ENCODE assay signal across 10 cellular contexts in the genomic region with DNA sequence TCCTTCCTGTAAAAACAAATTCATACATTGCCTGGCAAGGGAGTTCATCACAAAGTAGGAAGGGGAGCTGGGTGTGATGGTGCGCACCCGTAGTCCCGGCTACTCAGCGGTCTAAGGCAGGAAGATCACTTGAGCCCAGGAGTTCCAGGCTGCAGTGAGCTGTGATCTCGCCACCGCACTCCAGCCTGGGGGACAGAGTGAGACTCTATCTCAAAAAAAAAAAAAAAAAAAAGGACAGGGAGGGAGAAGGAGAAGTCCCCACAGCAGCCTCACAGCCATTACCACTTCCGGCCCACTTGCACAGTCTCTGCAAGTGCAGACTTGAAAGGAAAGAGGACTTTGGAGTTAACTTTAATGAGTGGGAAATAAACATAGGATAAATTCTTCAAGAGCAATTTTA.
DNase-seq lines count a peak whose midpoint lies in the region; ATAC-seq and TF ChIP-seq lines count a peak whose summit lies in the region.
"Had no signal": no experiment of that assay in that cellular context is flagged by ENCODE, and none has a peak within 500 bp of the region (broad histone marks: within the 10 kb centered on the region; RNA-seq: fewer than 3 reads in every experiment).

No MANE protein-coding gene starts in this region.

- peak overlapping the region in 1 of 3 donors; percentile 24 for H3K27ac ChIP-seq in thyroid gland

- peak; percentile 89 for ATAC-seq in central memory CD8-positive, alpha-beta T cell (replicated peaks; ENCODE audit: extremely low read depth, poor library complexity, severe bottlenecking)
- peak; percentile 36 for ATAC-seq in stimulated activated memory B cell treated with anti-CD40 and anti-IgM and Interleukin-4, amounts not matched to agents 10 μg/mL and 1 μg/mL and 100 μg/mL, for 72 hours
- no peak for ATAC-seq in HG03095 (IDR thresholded peaks at IDR 0.05; ENCODE audit: unreplicated experiment)

- TF ChIP-seq POLR2A in thyroid gland (IDR thresholded peaks at IDR 0.05), result no peak

- H3K36me3 Mint-ChIP-seq in central memory CD8-positive, alpha-beta T cell (ENCODE audit: insufficient read depth), result peaks cover 2% of the 10 kb centered on the region
- peaks cover 21% of the 10 kb centered on the region for H3K36me3 Mint-ChIP-seq in stimulated activated memory B cell treated with anti-CD40 and anti-IgM and Interleukin-4, amounts not matched to agents 10 μg/mL and 1 μg/mL and 100 μg/mL, for 72 hours

- no peak for TF ChIP-seq CTCF in thyroid gland (IDR thresholded peaks at IDR 0.05)

- no peaks in the 10 kb centered on the region for H3K9me3 Mint-ChIP-seq in central memory CD8-positive, alpha-beta T cell
- no peaks in the 10 kb centered on the region for H3K9me3 Mint-ChIP-seq in stimulated activated memory B cell treated with anti-CD40 and anti-IgM and Interleukin-4, amounts not matched to agents 10 μg/mL and 1 μg/mL and 100 μg/mL, for 72 hours
- H3K9me3 Mint-ChIP-seq: brain had no signal

- WGBS in thyroid gland, 2 donors, result 82 to 92% methylated on average over 7 of the region's 7 CpGs

- H3K4me1 ChIP-seq in thyroid gland, result peaks cover 18 to 29% of the 10 kb centered on the region in 2 donors

- H3K9me3 ChIP-seq in thyroid gland, result no peaks in the 10 kb centered on the region

- H3K36me3 ChIP-seq in thyroid gland, result no peaks in the 10 kb centered on the region

- peak; percentile 9 for DNase-seq in activated T-cell treated with anti-CD3 and anti-CD28 coated beads for 48 hours (ENCODE audit: low read depth)
- DNase-seq in activated T-cell treated with anti-CD3 and anti-CD28 coated beads, Interleukin-2, amount 50 U/mL, for 1 hour, result no peak
- DNase-seq in RPMI7951 (ENCODE audit: low read depth), result peak; percentile 78
- DNase-seq in central memory CD8-positive, alpha-beta T cell (ENCODE audit: low spot score in 2 of 2), result no peak
- DNase-seq in HUDEP-2 (lab: John Stamatoyannopoulos, UW; ENCODE audit: unreplicated experiment in 76 of 76), result no peak
- DNase-seq in thyroid gland, result no peak
- DNase-seq: RPMI8226 had no signal

- H3K4me3 Mint-ChIP-seq in central memory CD8-positive, alpha-beta T cell, result peak overlapping the region; percentile 65
- no peak overlapping the region for H3K4me3 Mint-ChIP-seq in stimulated activated memory B cell treated with anti-CD40 and anti-IgM and Interleukin-4, amounts not matched to agents 10 μg/mL and 1 μg/mL and 100 μg/mL, for 72 hours
- H3K4me3 Mint-ChIP-seq: brain had no signal

- H3K4me1 Mint-ChIP-seq in central memory CD8-positive, alpha-beta T cell, result peaks cover 6% of the 10 kb centered on the region
- no peaks in the 10 kb centered on the region for H3K4me1 Mint-ChIP-seq in stimulated activated memory B cell treated with anti-CD40 and anti-IgM and Interleukin-4, amounts not matched to agents 10 μg/mL and 1 μg/mL and 100 μg/mL, for 72 hours

- no peaks in the 10 kb centered on the region for H3K27me3 Mint-ChIP-seq in central memory CD8-positive, alpha-beta T cell
- H3K27me3 Mint-ChIP-seq in stimulated activated memory B cell treated with anti-CD40 and anti-IgM and Interleukin-4, amounts not matched to agents 10 μg/mL and 1 μg/mL and 100 μg/mL, for 72 hours, result no peaks in the 10 kb centered on the region

- intact Hi-C loops in thyroid gland (cut with DNase I), result no loop called here

- no peaks in the 10 kb centered on the region for H3K27me3 ChIP-seq in thyroid gland

- no peak overlapping the region for H3K27ac Mint-ChIP-seq in central memory CD8-positive, alpha-beta T cell (ENCODE audit: low read depth)
- no peak overlapping the region for H3K27ac Mint-ChIP-seq in stimulated activated memory B cell treated with anti-CD40 and anti-IgM and Interleukin-4, amounts not matched to agents 10 μg/mL and 1 μg/mL and 100 μg/mL, for 72 hours

- H3K4me3 ChIP-seq in thyroid gland (replicated peaks in 1 of 3), result no peak overlapping the region

Comparison
In these comparisons a context has a peak if more than half of its experiments do, and no peak if none do; other contexts are left out.
1. DNase-seq: peak in activated T-cell treated with anti-CD3 and anti-CD28 coated beads for 48 hours (single experiment) and RPMI7951 (single experiment); none in activated T-cell treated with anti-CD3 and anti-CD28 coated beads, Interleukin-2, amount 50 U/mL, for 1 hour (single experiment), central memory CD8-positive, alpha-beta T cell (0 of 2), HUDEP-2 (0 of 76) and thyroid gland (0 of 2).